Comparison of ENCODE assay signal across 18 cellular contexts in the genomic region with DNA sequence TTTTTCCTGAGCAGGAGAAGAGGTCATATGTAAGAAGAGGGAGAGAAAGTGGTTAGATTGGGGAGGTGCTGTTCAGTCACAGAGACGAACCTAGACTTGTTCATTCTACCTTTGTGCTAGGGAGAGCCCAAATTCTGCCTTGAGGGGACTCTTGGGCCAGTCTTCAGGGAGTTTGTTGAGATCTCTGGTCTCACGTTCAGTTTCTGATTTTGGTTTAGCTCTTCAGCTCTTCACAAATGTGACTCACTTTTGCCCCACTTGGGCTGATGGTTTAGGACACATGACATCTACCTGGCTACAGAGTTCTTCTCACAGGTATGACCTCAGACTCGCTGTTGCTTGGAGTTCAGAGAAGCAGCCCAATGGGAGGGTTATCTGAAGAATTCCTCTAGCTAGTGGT.
"Had no signal": no experiment of that assay in that cellular context is flagged by ENCODE, and none has a peak within 500 bp of the region (broad histone marks: within the 10 kb centered on the region; RNA-seq: fewer than 3 reads in every experiment).

No MANE protein-coding gene starts in this region.

- H3K4me1 ChIP-seq: lower lobe of right lung, parathyroid adenoma, right lobe of liver, tibial artery had no signal

- H3K36me3 ChIP-seq: gastrocnemius medialis, lower lobe of right lung, right lobe of liver, tibial artery had no signal

- H3K79me2 ChIP-seq: parathyroid adenoma had no signal

- H3K4me1 Mint-ChIP-seq: natural killer cell; stimulated activated memory B cell treated with anti-CD40 and anti-IgM and Interleukin-4, amounts not matched to agents 10 μg/mL and 1 μg/mL and 100 μg/mL, for 72 hours; WTC11 had no signal

- FAIRE-seq: keratinocyte had no signal

- H3K36me3 Mint-ChIP-seq: natural killer cell; stimulated activated memory B cell treated with anti-CD40 and anti-IgM and Interleukin-4, amounts not matched to agents 10 μg/mL and 1 μg/mL and 100 μg/mL, for 72 hours; WTC11 had no signal

- H3K4me3 ChIP-seq: gastrocnemius medialis, lower lobe of right lung, right lobe of liver, tibial artery had no signal

- DNase-seq: activated CD4-positive, alpha-beta T cell treated with anti-CD3 and anti-CD28 coated beads for 4 hours; activated CD8-positive, alpha-beta memory T cell treated with anti-CD3 and anti-CD28 coated beads for 24 hours; activated CD8-positive, alpha-beta memory T cell treated with anti-CD3 and anti-CD28 coated beads, Interleukin-2, amount 50 U/mL, for 48 hours; activated naive CD4-positive, alpha-beta T cell treated with anti-CD3 and anti-CD28 coated beads, Interleukin-2, amount 50 U/mL, for 16 hours; amniotic stem cell; effector CD4-positive, alpha-beta T cell; gastrocnemius medialis; head of caudate nucleus; lower lobe of right lung; natural killer cell; right lobe of liver; small intestine; stimulated activated CD4-positive, alpha-beta T cell treated with anti-CD3 and anti-CD28 coated beads, Interleukin-4, amount 100 ng/mL, for 24 hours; tibial artery had no signal

- H3K27ac ChIP-seq: gastrocnemius medialis, lower lobe of right lung, parathyroid adenoma, right lobe of liver, tibial artery had no signal

- H3K27me3 Mint-ChIP-seq: stimulated activated memory B cell treated with anti-CD40 and anti-IgM and Interleukin-4, amounts not matched to agents 10 μg/mL and 1 μg/mL and 100 μg/mL, for 72 hours had no signal

- H3K9me3 ChIP-seq: gastrocnemius medialis, lower lobe of right lung, right lobe of liver, tibial artery had no signal

- H3K9ac ChIP-seq: parathyroid adenoma had no signal

- H3K9me3 Mint-ChIP-seq: natural killer cell, WTC11 had no signal

- H3K4me3 Mint-ChIP-seq: natural killer cell; stimulated activated memory B cell treated with anti-CD40 and anti-IgM and Interleukin-4, amounts not matched to agents 10 μg/mL and 1 μg/mL and 100 μg/mL, for 72 hours; WTC11 had no signal

- H3K27ac Mint-ChIP-seq: natural killer cell; stimulated activated memory B cell treated with anti-CD40 and anti-IgM and Interleukin-4, amounts not matched to agents 10 μg/mL and 1 μg/mL and 100 μg/mL, for 72 hours; WTC11 had no signal

- H3K27me3 ChIP-seq: gastrocnemius medialis, right lobe of liver, tibial artery had no signal

- ATAC-seq: gastrocnemius medialis; lower lobe of right lung; natural killer cell; right lobe of liver; stimulated activated memory B cell treated with anti-CD40 and anti-IgM and Interleukin-4, amounts not matched to agents 10 μg/mL and 1 μg/mL and 100 μg/mL, for 72 hours; WTC11 had no signal
